27 cellular contexts compared by ENCODE assay signal in genomic region chr20:62726276-62726675, GRCh38. TPM values are rescaled to one million over a fixed set of nuclear protein-coding genes. Genes with fewer than 3 reads are reported as not detected.
A peak's percentile ranks its signal among the peaks of the same experiment; 100 is the strongest.
DNase-seq lines count a peak whose midpoint lies in the region; ATAC-seq, FAIRE-seq and TF ChIP-seq lines count a peak whose summit lies in the region.
"Had no signal": no experiment of that assay in that cellular context is flagged by ENCODE, and none has a peak within 500 bp of the region (broad histone marks: within the 10 kb centered on the region; RNA-seq: fewer than 3 reads in every experiment).

No MANE protein-coding gene starts in this region.

- CTCF ChIA-PET in HCT116 (lab: Charles Lee): no interaction called here

- H3K9ac ChIP-seq in HCT116 (ENCODE audit: low read length) (no peak overlapping the region), colonic mucosa (ENCODE audit: low read depth in 2 of 2, low read length in 2 of 2) (no peak overlapping the region)

- no peaks in the 10 kb centered on the region for H3K27me3 ChIP-seq in HCT116 (ENCODE audit: insufficient read depth, low read length)
- H3K27me3 ChIP-seq in left ventricle myocardium inferior (ENCODE audit: low read depth): peaks cover 96% of the 10 kb centered on the region
- H3K27me3 ChIP-seq in colonic mucosa: no peaks in the 10 kb centered on the region

- H2AFZ ChIP-seq in HCT116 (ENCODE audit: low read depth, low read length, poor library complexity, severe bottlenecking): no peak overlapping the region

- no peaks in the 10 kb centered on the region for H3K27me3 Mint-ChIP-seq in activated T-cell treated with anti-CD3 and anti-CD28 coated beads, Interleukin-2, amount 50 U/mL, for 24 hours

- peaks cover 21% of the 10 kb centered on the region for H3K4me1 Mint-ChIP-seq in activated T-cell treated with anti-CD3 and anti-CD28 coated beads, Interleukin-2, amount 50 U/mL, for 24 hours (ENCODE audit: low read depth)

- H3K9me3 Mint-ChIP-seq in activated T-cell treated with anti-CD3 and anti-CD28 coated beads, Interleukin-2, amount 50 U/mL, for 24 hours: peaks cover 6% of the 10 kb centered on the region

- no peak overlapping the region for H3K4me2 ChIP-seq in HCT116 (ENCODE audit: low read length)

- ATAC-seq in HCT116: no peak
- ATAC-seq in HG02798 (IDR thresholded peaks at IDR 0.05; ENCODE audit: poor library complexity, unreplicated experiment): no peak
- ATAC-seq: CD8-positive, alpha-beta T cell had no signal

- TF ChIP-seq CTCF in HCT116 (IDR thresholded peaks at IDR 0.05 in 2 of 3, conservative IDR thresholded peaks at IDR 0.05 in 1 of 3; ENCODE audit: borderline replicate concordance in 1 of 3, insufficient read depth in 1 of 3, low read depth in 2 of 3, low read length in 2 of 3): no peak
- TF ChIP-seq CTCF in left ventricle myocardium inferior (IDR thresholded peaks at IDR 0.05; ENCODE audit: borderline replicate concordance): no peak
- no peak for TF ChIP-seq CTCF in colonic mucosa (IDR thresholded peaks at IDR 0.05)

- RAD21 ChIA-PET in HCT116 (lab: Charles Lee; ENCODE audit: low non-redundant PET in 1 of 2, low total read pairs in 2 of 2, uncharacterized antibody in 2 of 2, unreplicated experiment in 2 of 2): no interaction called here

- H3K4me3 ChIP-seq in HCT116 (replicated peaks in 1 of 2; ENCODE audit: low read depth in 1 of 2, low read length in 2 of 2): no peak overlapping the region
- no peak overlapping the region for H3K4me3 ChIP-seq in left ventricle myocardium inferior
- no peak overlapping the region for H3K4me3 ChIP-seq in colonic mucosa
- H3K4me3 ChIP-seq: SJSA1 had no signal

- H3K79me2 ChIP-seq in HCT116 (ENCODE audit: insufficient read depth, low read length): peaks cover 100% of the 10 kb centered on the region

- peak; percentile 24 for DNase-seq in activated T-cell treated with anti-CD3 and anti-CD28 coated beads, Interleukin-2, amount 50 U/mL, for 24 hours
- DNase-seq in activated T-cell treated with anti-CD3 and anti-CD28 coated beads, Interleukin-2, amount 50 U/mL, for 1 hour: no peak
- DNase-seq in HCT116 (ENCODE audit: low read depth, low spot score): no peak
- DNase-seq in left ventricle myocardium inferior: peak; percentile 2
- DNase-seq in posterior vena cava (ENCODE audit: low spot score): peak; percentile 43
- DNase-seq in GM12891 (ENCODE audit: insufficient read length, low spot score): no peak
- DNase-seq in colonic mucosa: no peak
- DNase-seq: ACHN; C1 segment of cervical spinal cord; DMS153; KG1; NCI-H1105; NCI-H146; NCI-H2029; NCI-H226; NCI-H510A treated with DMSO at 0.1 percent for 48 hours; NCI-H774; NK-92 treated with Interleukin-12 subunit alpha and Interleukin-12 subunit beta, amount 100 ng/mL, for 24 hours had no signal

- peaks cover 34% of the 10 kb centered on the region for H4K20me1 ChIP-seq in HCT116 (ENCODE audit: insufficient read depth)

- peak overlapping the region; percentile 12; the same call in 1 of the 2 replicates for H3K27ac ChIP-seq in HCT116 (ENCODE audit: low read depth, low read length)
- H3K27ac ChIP-seq in left ventricle myocardium inferior (replicated peaks): no peak overlapping the region
- H3K27ac ChIP-seq in colonic mucosa: no peak overlapping the region
- H3K27ac ChIP-seq: 22Rv1, SJSA1 had no signal

- no TSS peak for BruUV-seq in HCT116 (replicated peaks; lab: Mats Ljungman, UMichigan)

- H3K4me3 Mint-ChIP-seq in activated T-cell treated with anti-CD3 and anti-CD28 coated beads, Interleukin-2, amount 50 U/mL, for 24 hours: no peak overlapping the region
- H3K4me3 Mint-ChIP-seq: CD8-positive, alpha-beta T cell had no signal

- no peaks in the 10 kb centered on the region for H3K9me3 ChIP-seq in HCT116 (ENCODE audit: control insufficient read depth in 1 of 2, insufficient read depth in 1 of 2, low read depth in 1 of 2, low read length in 2 of 2)
- peaks cover 12% of the 10 kb centered on the region for H3K9me3 ChIP-seq in left ventricle myocardium inferior (replicated peaks)
- no peaks in the 10 kb centered on the region for H3K9me3 ChIP-seq in colonic mucosa

- H3K9me2 ChIP-seq in HCT116 (ENCODE audit: insufficient read depth): no peaks in the 10 kb centered on the region

- TF ChIP-seq RAD21 in HCT116 (IDR thresholded peaks at IDR 0.05; ENCODE audit: low read depth): no peak

- FAIRE-seq in GM12891 (lab: Jason Lieb, UNC): no peak
- FAIRE-seq: GM12892, GM18507, GM19239, H54 had no signal

- TF ChIP-seq POLR2A in HCT116 (IDR thresholded peaks at IDR 0.05; ENCODE audit: borderline replicate concordance, extremely low read depth, insufficient read depth, insufficient read length) (no peak), GM12891 (IDR thresholded peaks at IDR 0.05; ENCODE audit: low read depth, low read length) (no peak)

- H3K27ac Mint-ChIP-seq in activated T-cell treated with anti-CD3 and anti-CD28 coated beads, Interleukin-2, amount 50 U/mL, for 24 hours: no peak overlapping the region
- H3K27ac Mint-ChIP-seq: CD8-positive, alpha-beta T cell had no signal

- intact Hi-C loops in HCT116 (cut with micrococcal nuclease): no loop called here
- intact Hi-C loops in left ventricle myocardium inferior (cut with micrococcal nuclease): no loop called here
- intact Hi-C loops in posterior vena cava (cut with DNase I): no loop called here
- intact Hi-C loops in colonic mucosa (cut with DNase I): no loop called here

- H3K4me1 ChIP-seq in HCT116 (ENCODE audit: control insufficient read depth in 1 of 2, insufficient read depth in 2 of 2, low read length in 2 of 2): peaks cover 10 to 98% of the 10 kb centered on the region in 2 experiments; a peak in 3 of 4 replicates
- no peaks in the 10 kb centered on the region for H3K4me1 ChIP-seq in left ventricle myocardium inferior
- H3K4me1 ChIP-seq in colonic mucosa: no peaks in the 10 kb centered on the region
- H3K4me1 ChIP-seq: SJSA1 had no signal

- POLR2A ChIA-PET in HCT116 (lab: Charles Lee): no interaction called here

- peaks cover 1% of the 10 kb centered on the region for H3K36me3 Mint-ChIP-seq in activated T-cell treated with anti-CD3 and anti-CD28 coated beads, Interleukin-2, amount 50 U/mL, for 24 hours (ENCODE audit: low read depth)

- H3K36me3 ChIP-seq in HCT116 (ENCODE audit: control insufficient read depth in 1 of 2, insufficient read depth in 2 of 2, low read length in 2 of 2) (peaks cover 23 to 90% of the 10 kb centered on the region in 2 experiments), left ventricle myocardium inferior (no peaks in the 10 kb centered on the region), colonic mucosa (no peaks in the 10 kb centered on the region)
- H3K36me3 ChIP-seq: SJSA1 had no signal

TF ChIP-seq in HCT116, 20 proteins besides CTCF, POLR2A, EP300 and RAD21 (continues in another document):
- TF ChIP-seq, protein P1, sequence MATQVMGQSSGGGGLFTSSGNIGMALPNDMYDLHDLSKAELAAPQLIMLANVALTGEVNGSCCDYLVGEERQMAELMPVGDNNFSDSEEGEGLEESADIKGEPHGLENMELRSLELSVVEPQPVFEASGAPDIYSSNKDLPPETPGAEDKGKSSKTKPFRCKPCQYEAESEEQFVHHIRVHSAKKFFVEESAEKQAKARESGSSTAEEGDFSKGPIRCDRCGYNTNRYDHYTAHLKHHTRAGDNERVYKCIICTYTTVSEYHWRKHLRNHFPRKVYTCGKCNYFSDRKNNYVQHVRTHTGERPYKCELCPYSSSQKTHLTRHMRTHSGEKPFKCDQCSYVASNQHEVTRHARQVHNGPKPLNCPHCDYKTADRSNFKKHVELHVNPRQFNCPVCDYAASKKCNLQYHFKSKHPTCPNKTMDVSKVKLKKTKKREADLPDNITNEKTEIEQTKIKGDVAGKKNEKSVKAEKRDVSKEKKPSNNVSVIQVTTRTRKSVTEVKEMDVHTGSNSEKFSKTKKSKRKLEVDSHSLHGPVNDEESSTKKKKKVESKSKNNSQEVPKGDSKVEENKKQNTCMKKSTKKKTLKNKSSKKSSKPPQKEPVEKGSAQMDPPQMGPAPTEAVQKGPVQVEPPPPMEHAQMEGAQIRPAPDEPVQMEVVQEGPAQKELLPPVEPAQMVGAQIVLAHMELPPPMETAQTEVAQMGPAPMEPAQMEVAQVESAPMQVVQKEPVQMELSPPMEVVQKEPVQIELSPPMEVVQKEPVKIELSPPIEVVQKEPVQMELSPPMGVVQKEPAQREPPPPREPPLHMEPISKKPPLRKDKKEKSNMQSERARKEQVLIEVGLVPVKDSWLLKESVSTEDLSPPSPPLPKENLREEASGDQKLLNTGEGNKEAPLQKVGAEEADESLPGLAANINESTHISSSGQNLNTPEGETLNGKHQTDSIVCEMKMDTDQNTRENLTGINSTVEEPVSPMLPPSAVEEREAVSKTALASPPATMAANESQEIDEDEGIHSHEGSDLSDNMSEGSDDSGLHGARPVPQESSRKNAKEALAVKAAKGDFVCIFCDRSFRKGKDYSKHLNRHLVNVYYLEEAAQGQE (IDR thresholded peaks at IDR 0.05; ENCODE audit: low read depth): no peak

TF ChIP-seq in GM12891, 5 proteins besides CTCF, POLR2A, EP300 and RAD21:
- no peak for TF ChIP-seq PAX5 (IDR thresholded peaks at IDR 0.05; ENCODE audit: insufficient read depth, low read length, severe bottlenecking)
- no peak for TF ChIP-seq SPI1 (IDR thresholded peaks at IDR 0.05; ENCODE audit: low read depth, low read length)
- no peak for TF ChIP-seq POLR2AphosphoS5 (IDR thresholded peaks at IDR 0.05; ENCODE audit: low read depth, low read length)
- TF ChIP-seq POU2F2 (IDR thresholded peaks at IDR 0.05; ENCODE audit: low read depth, low read length): no peak
- no peak for TF ChIP-seq TAF1 (IDR thresholded peaks at IDR 0.05; ENCODE audit: low read depth, low read length)

RNA-seq across cellular contexts. Expression of gene NTSR1, which starts 17.6 kb away (rescaled TPM):
- total RNA-seq in HCT116 (2021; ENCODE audit: unreplicated experiment) (187 TPM), left ventricle myocardium inferior (not detected), posterior vena cava (under 1 TPM in 1 of 2 donors, not detected in 1; 0.14 TPM), colonic mucosa (1 to 10 TPM in 1 of 2 donors, under 1 TPM in 1; 0.05 to 2.9 TPM)
- 139 and 172 TPM in 2 replicates for polyA plus RNA-seq in HCT116 (2012)
- not detected for polyA plus RNA-seq in GM12891 (2012; ENCODE audit: low read depth, missing spikeins)
- total RNA-seq: CD8-positive, alpha-beta T cell; G401; SJSA1 had no signal

Comparison
In these comparisons a context has a peak if more than half of its experiments do, and no peak if none do; other contexts are left out.
1. DNase-seq: peak in activated T-cell treated with anti-CD3 and anti-CD28 coated beads, Interleukin-2, amount 50 U/mL, for 24 hours (single experiment), left ventricle myocardium inferior (single experiment) and posterior vena cava (single experiment); none in activated T-cell treated with anti-CD3 and anti-CD28 coated beads, Interleukin-2, amount 50 U/mL, for 1 hour (single experiment), HCT116 (single experiment), GM12891 (single experiment) and colonic mucosa (single experiment).
2. RNA of gene NTSR1, which starts 17.6 kb away (total RNA-seq): 187 TPM in HCT116 (single experiment); 0.05 to 2.9 TPM in colonic mucosa, 0.14 TPM in posterior vena cava and not detected in left ventricle myocardium inferior (single experiment); every median in the first group is over 10 times any median in the second.